ENCODE assay signal across 1 cellular context in the genomic region with DNA sequence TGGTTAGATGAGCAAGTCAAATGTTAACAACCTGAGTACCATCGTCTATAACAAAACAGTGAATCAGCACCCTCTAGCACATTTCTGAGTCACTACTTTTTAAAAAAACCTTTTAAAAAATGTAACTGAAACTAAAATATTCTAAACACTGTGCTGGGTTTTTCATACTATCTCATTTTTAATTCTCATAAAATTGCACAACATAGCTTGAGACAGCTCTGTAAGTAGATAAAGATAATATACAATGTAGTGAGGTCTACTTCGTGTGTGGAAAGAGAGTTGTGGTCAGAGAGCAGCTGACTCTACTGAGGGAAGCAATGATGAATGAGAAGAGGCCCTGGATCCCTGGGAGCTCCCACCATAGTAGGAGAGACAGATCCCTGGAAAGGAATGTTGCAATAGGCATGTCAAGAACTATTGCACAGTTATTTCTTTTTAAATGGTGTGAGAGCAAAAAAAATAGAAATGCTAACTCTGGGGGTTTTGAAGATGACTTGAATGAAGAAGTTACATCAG.
A peak's percentile ranks its signal among the peaks of the same experiment; 100 is the strongest.
TF ChIP-seq lines count a peak whose summit lies in the region.

No MANE protein-coding gene starts in this region.

TF ChIP-seq in GM12878, 131 proteins besides CTCF, POLR2A, EP300 and RAD21 (continued from another document):
- TF ChIP-seq PKNOX1 (IDR thresholded peaks at IDR 0.05): no peak
- TF ChIP-seq RFX5 (IDR thresholded peaks at IDR 0.05; ENCODE audit: low read depth, low read length): no peak
- TF ChIP-seq IRF4 (IDR thresholded peaks at IDR 0.05; ENCODE audit: low read depth, low read length): no peak
- TF ChIP-seq NBN (IDR thresholded peaks at IDR 0.05): no peak
- TF ChIP-seq KDM1A (IDR thresholded peaks at IDR 0.05; ENCODE audit: borderline replicate concordance): no peak
- TF ChIP-seq SMC3 (IDR thresholded peaks at IDR 0.05; ENCODE audit: borderline replicate concordance, low read length): peak; percentile 26; the same call in 1 of the 2 replicates
- no peak for TF ChIP-seq TCF7 (IDR thresholded peaks at IDR 0.05; ENCODE audit: borderline replicate concordance)
- TF ChIP-seq JUND (IDR thresholded peaks at IDR 0.05; ENCODE audit: low read depth, low read length): no peak
